Comparison of ENCODE assay signal across 23 cellular contexts in genomic region chr2:118078734-118079133, GRCh38.
"Had no signal": no experiment of that assay in that cellular context is flagged by ENCODE, and none has a peak within 500 bp of the region (broad histone marks: within the 10 kb centered on the region; RNA-seq: fewer than 3 reads in every experiment).

No MANE protein-coding gene starts in this region.

- H3K4me1 ChIP-seq: ascending aorta had no signal

- H3K36me3 ChIP-seq: ascending aorta, cardiac muscle cell had no signal

- ATAC-seq: activated CD8-positive, alpha-beta memory T cell treated with anti-CD3 and anti-CD28 coated beads, Interleukin-2, amount 10 ng/mL, durations not matched to agents 7 days and 5 days; activated naive CD4-positive, alpha-beta T cell treated with anti-CD3 and anti-CD28 coated beads, Interleukin-2, amount 50 U/mL, for 72 hours; activated naive CD8-positive, alpha-beta T cell treated with anti-CD3 and anti-CD28 coated beads, Interleukin-2, amount 50 U/mL, for 24 hours; activated T-cell treated with anti-CD3 and anti-CD28 coated beads, Interleukin-2, amount 50 U/mL, for 4 hours; T-helper 17 cell; WTC11 had no signal

- H3K4me3 ChIP-seq: ascending aorta, cardiac muscle cell had no signal

- H3K27me3 ChIP-seq: ascending aorta, cardiac muscle cell had no signal

- H3K27ac ChIP-seq: ascending aorta, cardiac muscle cell had no signal

- DNase-seq: activated CD4-positive, alpha-beta T cell treated with anti-CD3 and anti-CD28 coated beads for 48 hours; activated CD4-positive, alpha-beta T cell treated with anti-CD3 and anti-CD28 coated beads, Interleukin-2, amount 50 U/mL, for 4 hours; activated CD4-positive, CD25-positive, alpha-beta regulatory T cell treated with anti-CD3 and anti-CD28 coated beads, Interleukin-2, amount 50 U/mL, for 72 hours; activated CD8-positive, alpha-beta memory T cell treated with anti-CD3 and anti-CD28 coated beads, Interleukin-2, amount 10 ng/mL, durations not matched to agents 7 days and 5 days; activated effector memory CD4-positive, alpha-beta T cell treated with anti-CD3 and anti-CD28 coated beads, Interleukin-2, amount 50 U/mL, for 16 hours; activated naive CD4-positive, alpha-beta T cell treated with Interleukin-2 at 50 U/mL for 16 hours; activated naive CD8-positive, alpha-beta T cell treated with anti-CD3 and anti-CD28 coated beads, Interleukin-2, amount 50 U/mL, for 24 hours; activated T-cell treated with anti-CD3 and anti-CD28 coated beads, Interleukin-2, amount 50 U/mL, for 4 hours; amniotic stem cell; NCI-H1105 treated with DMSO at 0.1 percent for 48 hours; NCI-H1436 treated with DMSO at 0.1 percent for 48 hours; NCI-H187; NCI-H2081; NCI-H510A treated with DMSO at 0.1 percent for 48 hours; NCI-H69; NK-92 treated with Interleukin-12 subunit alpha and Interleukin-12 subunit beta, amount 100 ng/mL, for 24 hours; SIG-M5; T-helper 17 cell; T-helper 9 cell had no signal

- H3K9me3 ChIP-seq: ascending aorta had no signal
